15 cellular contexts compared by ENCODE assay signal in genomic region chr12:132507656-132508055, GRCh38. TPM values are rescaled to one million over a fixed set of nuclear protein-coding genes. Genes with fewer than 3 reads are reported as not detected.
DNase-seq lines count a peak whose midpoint lies in the region; ATAC-seq and TF ChIP-seq lines count a peak whose summit lies in the region.
"Had no signal": no experiment of that assay in that cellular context is flagged by ENCODE, and none has a peak within 500 bp of the region (broad histone marks: within the 10 kb centered on the region; RNA-seq: fewer than 3 reads in every experiment).

No MANE protein-coding gene starts in this region.

- CTCF ChIA-PET in MCF 10A (lab: Yijun Ruan, JAX) = interaction anchor here (0.6 kb wide), 1 partner anchor 1172 kb away, joined by 3 read pairs; no protein-coding TSS in a partner anchor
- CTCF ChIA-PET in CD8-positive, alpha-beta T cell (lab: Charles Lee) = interaction anchor here (1.3 to 1.4 kb wide), 2 partner anchors 88 to 93 kb away, joined by 3 to 4 read pairs; no protein-coding TSS in a partner anchor

- H3K27me3 ChIP-seq in left ventricle myocardium inferior (ENCODE audit: low read depth) (no peaks in the 10 kb centered on the region), WERI-Rb-1 (ENCODE audit: insufficient read depth, low read depth, severe bottlenecking) (no peaks in the 10 kb centered on the region), vagina (no peaks in the 10 kb centered on the region)
- H3K27me3 ChIP-seq in CD8-positive, alpha-beta T cell (ENCODE audit: insufficient read depth, low read length) = no peaks in the 10 kb centered on the region
- H3K27me3 ChIP-seq: breast epithelium had no signal

- no peak overlapping the region for H3K4me3 Mint-ChIP-seq in MCF 10A (ENCODE audit: unreplicated experiment)
- no peak overlapping the region for H3K4me3 Mint-ChIP-seq in CD8-positive, alpha-beta T cell
- H3K4me3 Mint-ChIP-seq: T-helper 1 cell treated with Interleukin-12 subunit alpha and Interleukin-12 subunit beta and Interleukin-4 antibody, amounts not matched to agents 30 μg/mL and 1 μg/mL, for 36 hours had no signal

- no peaks in the 10 kb centered on the region for H3K9me3 ChIP-seq in left ventricle myocardium inferior (replicated peaks)
- no peaks in the 10 kb centered on the region for H3K9me3 ChIP-seq in WERI-Rb-1 (ENCODE audit: severe bottlenecking)
- no peaks in the 10 kb centered on the region for H3K9me3 ChIP-seq in vagina
- H3K9me3 ChIP-seq in CD8-positive, alpha-beta T cell (ENCODE audit: low read length) = no peaks in the 10 kb centered on the region
- H3K9me3 ChIP-seq: breast epithelium had no signal

- TF ChIP-seq CTCF in left ventricle myocardium inferior (IDR thresholded peaks at IDR 0.05; ENCODE audit: borderline replicate concordance) (no peak), WERI-Rb-1 (IDR thresholded peaks at IDR 0.05; ENCODE audit: low read depth, low read length) (peak; percentile 44; the same call in 1 of the 2 replicates), vagina (IDR thresholded peaks at IDR 0.05) (no peak), MCF 10A (IDR thresholded peaks at IDR 0.05; ENCODE audit: unreplicated experiment) (no peak)
- TF ChIP-seq CTCF in CD8-positive, alpha-beta T cell (IDR thresholded peaks at IDR 0.05) = no peak

- H3K27ac Mint-ChIP-seq in MCF 10A (ENCODE audit: low read depth, unreplicated experiment) = no peak overlapping the region
- H3K27ac Mint-ChIP-seq in CD8-positive, alpha-beta T cell = no peak overlapping the region
- H3K27ac Mint-ChIP-seq: T-helper 1 cell treated with Interleukin-12 subunit alpha and Interleukin-12 subunit beta and Interleukin-4 antibody, amounts not matched to agents 30 μg/mL and 1 μg/mL, for 36 hours had no signal

- ATAC-seq in left cardiac atrium (no peak), GM19023 (IDR thresholded peaks at IDR 0.05; ENCODE audit: unreplicated experiment) (no peak)
- ATAC-seq in CD8-positive, alpha-beta T cell = no peak

- H3K4me1 Mint-ChIP-seq in MCF 10A (ENCODE audit: insufficient read depth, unreplicated experiment) = peaks cover 15% of the 10 kb centered on the region
- peaks cover 45% of the 10 kb centered on the region for H3K4me1 Mint-ChIP-seq in CD8-positive, alpha-beta T cell (ENCODE audit: low read depth)

- peaks cover 69% of the 10 kb centered on the region for H3K4me1 ChIP-seq in left ventricle myocardium inferior
- peaks cover 61% of the 10 kb centered on the region for H3K4me1 ChIP-seq in vagina
- H3K4me1 ChIP-seq in CD8-positive, alpha-beta T cell (ENCODE audit: insufficient read depth, low read length) = peaks cover 53% of the 10 kb centered on the region

- H3K36me3 Mint-ChIP-seq in MCF 10A (ENCODE audit: insufficient read depth, unreplicated experiment) = peaks cover 12% of the 10 kb centered on the region
- H3K36me3 Mint-ChIP-seq in CD8-positive, alpha-beta T cell = peaks cover 12% of the 10 kb centered on the region

- H3K4me3 ChIP-seq in left ventricle myocardium inferior (peak overlapping the region; percentile 55), WERI-Rb-1 (ENCODE audit: low read depth, low read length) (peak overlapping the region; percentile 32; the same call in 1 of the 2 replicates), vagina (no peak overlapping the region)
- H3K4me3 ChIP-seq in CD8-positive, alpha-beta T cell (ENCODE audit: low read depth, low read length) = no peak overlapping the region

- peak overlapping the region; percentile 91 for H3K27ac ChIP-seq in left ventricle myocardium inferior (replicated peaks)
- H3K27ac ChIP-seq in WERI-Rb-1 = peak overlapping the region; percentile 89
- H3K27ac ChIP-seq in vagina = peak overlapping the region; percentile 13
- no peak overlapping the region for H3K27ac ChIP-seq in CD8-positive, alpha-beta T cell (ENCODE audit: low read depth, low read length)

- POLR2A ChIA-PET in MCF 10A (lab: Yijun Ruan, JAX) = no interaction called here
- POLR2A ChIA-PET in CD8-positive, alpha-beta T cell (lab: Charles Lee) = interaction anchor here (1.0 to 1.4 kb wide), 2 partner anchors 15 to 19 kb away, joined by 3 read pairs; no protein-coding TSS in a partner anchor

- DNase-seq in left ventricle myocardium inferior (no peak), left cardiac atrium (no peak), WERI-Rb-1 (peak; percentile 80), iPS-NIHi7 (ENCODE audit: extremely low spot score) (peak; percentile 58), vagina (ENCODE audit: extremely low spot score in 2 of 2) (no peak), MCF 10A (ENCODE audit: unreplicated experiment) (no peak)
- DNase-seq in CD8-positive, alpha-beta T cell = no peak
- DNase-seq: ACHN; activated CD4-positive, alpha-beta T cell treated with anti-CD3 and anti-CD28 coated beads for 1 hour; activated naive CD4-positive, alpha-beta T cell treated with anti-CD3 and anti-CD28 coated beads, Interleukin-2, amount 50 U/mL, for 16 hours; MM.1S; stimulated activated CD4-positive, alpha-beta T cell treated with anti-CD3 and anti-CD28 coated beads, Interleukin-15, amount 100 ng/mL, for 24 hours had no signal

- no peak for TF ChIP-seq POLR2A in vagina (IDR thresholded peaks at IDR 0.05)

- intact Hi-C loops in left ventricle myocardium inferior (cut with micrococcal nuclease) = no loop called here
- intact Hi-C loops in left cardiac atrium (cut with DNase I) = no loop called here
- intact Hi-C loops in vagina (cut with DNase I) = no loop called here
- intact Hi-C loops in MCF 10A (cut with micrococcal nuclease) = no loop called here
- intact Hi-C loops in CD8-positive, alpha-beta T cell (cut with DNase I, micrococcal nuclease) = loop anchor here (1.0 to 2.0 kb wide), 3 partner anchors 17 to 30 kb away; partner anchors contain the start of gene FBRSL1 (in 1 of the 2)

- BruUV-seq in MCF 10A (replicated peaks; lab: Mats Ljungman, UMichigan) = no TSS peak

- H3K9me3 Mint-ChIP-seq in MCF 10A (ENCODE audit: unreplicated experiment) = no peaks in the 10 kb centered on the region
- no peaks in the 10 kb centered on the region for H3K9me3 Mint-ChIP-seq in CD8-positive, alpha-beta T cell
- H3K9me3 Mint-ChIP-seq: T-helper 1 cell treated with Interleukin-12 subunit alpha and Interleukin-12 subunit beta and Interleukin-4 antibody, amounts not matched to agents 30 μg/mL and 1 μg/mL, for 36 hours had no signal

- H3K27me3 Mint-ChIP-seq in MCF 10A (ENCODE audit: insufficient read depth, unreplicated experiment) = no peaks in the 10 kb centered on the region
- H3K27me3 Mint-ChIP-seq in CD8-positive, alpha-beta T cell (ENCODE audit: low read depth) = no peaks in the 10 kb centered on the region

- H3K36me3 ChIP-seq in left ventricle myocardium inferior (peaks cover 21% of the 10 kb centered on the region), WERI-Rb-1 (peaks cover 25% of the 10 kb centered on the region), vagina (peaks cover 0 to 31% of the 10 kb centered on the region in 2 donors)
- peaks cover 5% of the 10 kb centered on the region for H3K36me3 ChIP-seq in CD8-positive, alpha-beta T cell (ENCODE audit: insufficient read depth, low read length)
- H3K36me3 ChIP-seq: breast epithelium had no signal

RNA-seq across cellular contexts. Expression of gene FBRSL1, which starts 17.7 kb away (rescaled TPM):
- total RNA-seq in left ventricle myocardium inferior (66.0 TPM), left cardiac atrium (10 to 100 TPM; 46.7 to 49.4 TPM), vagina (11.0 TPM), MCF 10A (2022) (47.4 and 48.8 TPM in 2 replicates)
- total RNA-seq in CD8-positive, alpha-beta T cell = 10 to 100 TPM; 78.5 to 82.0 TPM

Comparison
In these comparisons a context has a peak if more than half of its experiments do, and no peak if none do; other contexts are left out.
1. DNase-seq: peak in WERI-Rb-1 (single experiment) and iPS-NIHi7 (single experiment); none in left ventricle myocardium inferior (single experiment), left cardiac atrium (single experiment), vagina (0 of 2), MCF 10A (single experiment) and CD8-positive, alpha-beta T cell (0 of 7).
2. H3K4me3 ChIP-seq: peak in left ventricle myocardium inferior (single experiment) and WERI-Rb-1 (single experiment); none in vagina (0 of 2) and CD8-positive, alpha-beta T cell (single experiment).
3. intact Hi-C loops: an anchor here in CD8-positive, alpha-beta T cell (1.0 to 2.0 kb wide); none called in left ventricle myocardium inferior, left cardiac atrium, vagina and MCF 10A.